1 cellular context compared by ENCODE assay signal in genomic region chr17:6591599-6592158, GRCh38.
TF ChIP-seq lines count a peak whose summit lies in the region.

No MANE protein-coding gene starts in this region.

TF ChIP-seq in SK-N-SH, 30 proteins besides CTCF, POLR2A, EP300 and RAD21 (continued from another document):
- TF ChIP-seq EZH2phosphoT487 (IDR thresholded peaks at IDR 0.05; ENCODE audit: borderline replicate concordance, low read depth) (no peak), ELF1 (IDR thresholded peaks at IDR 0.05) (no peak), TCF12 (IDR thresholded peaks at IDR 0.05) (peak; percentile 24; the same call in 1 of the 2 replicates), SIN3A (IDR thresholded peaks at IDR 0.05; ENCODE audit: borderline replicate concordance, low read depth, low read length) (no peak), NFIC (IDR thresholded peaks at IDR 0.05; ENCODE audit: borderline replicate concordance) (peak; percentile 66; the same call in 1 of the 2 replicates), NRF1 (IDR thresholded peaks at IDR 0.05; ENCODE audit: low read depth, low read length) (no peak), TEAD4 (IDR thresholded peaks at IDR 0.05; ENCODE audit: borderline replicate concordance, insufficient read depth) (no peak), PBX3 (IDR thresholded peaks at IDR 0.05) (peak; percentile 29; the same call in 1 of the 2 replicates), GABPA (IDR thresholded peaks at IDR 0.05; ENCODE audit: low read depth) (no peak), SMC3 (IDR thresholded peaks at IDR 0.05; ENCODE audit: low read depth, low read length) (no peak), JUND (IDR thresholded peaks at IDR 0.05) (no peak), USF1 (IDR thresholded peaks at IDR 0.05; ENCODE audit: borderline replicate concordance, low read depth) (no peak), ZBTB33 (IDR thresholded peaks at IDR 0.05; ENCODE audit: borderline replicate concordance, low read depth) (no peak), FOXJ3 (CRISPR knock-in tag; IDR thresholded peaks at IDR 0.05) (no peak), GATA2 (CRISPR knock-in tag; IDR thresholded peaks at IDR 0.05) (no peak), REST (IDR thresholded peaks at IDR 0.05; ENCODE audit: low read depth, low read length) (no peak)
